ENCODE assay signal across 22 cellular contexts in the genomic region with DNA sequence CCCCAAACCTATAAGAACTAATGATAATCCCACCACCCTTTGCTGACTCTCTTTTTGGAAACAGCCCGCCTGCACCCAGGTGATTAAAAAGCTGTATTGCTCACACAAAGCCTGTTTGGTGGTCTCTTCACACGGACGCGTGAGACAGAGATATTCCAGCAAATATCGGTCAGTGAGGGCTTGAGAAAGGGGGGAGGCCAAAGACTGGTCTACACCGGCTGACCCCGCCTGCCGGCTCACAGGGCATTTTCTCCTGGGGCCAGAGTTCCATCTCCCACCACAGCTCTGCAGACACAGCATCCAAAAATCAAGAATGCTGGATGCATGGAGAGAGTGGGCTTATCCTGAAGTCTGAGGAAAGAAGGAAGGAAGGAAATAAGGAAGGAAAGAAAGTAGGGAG.
DNase-seq lines count a peak whose midpoint lies in the region; ATAC-seq and TF ChIP-seq lines count a peak whose summit lies in the region.
"Had no signal": no experiment of that assay in that cellular context is flagged by ENCODE, and none has a peak within 500 bp of the region (broad histone marks: within the 10 kb centered on the region; RNA-seq: fewer than 3 reads in every experiment).

No MANE protein-coding gene starts in this region.

- H3K9me3 ChIP-seq in right atrium auricular region: no peaks in the 10 kb centered on the region
- H3K9me3 ChIP-seq: A549, BE2C, BLaER1 had no signal

- no peaks in the 10 kb centered on the region for H3K36me3 ChIP-seq in right atrium auricular region
- H3K36me3 ChIP-seq: BE2C, BLaER1 had no signal

- H3K27me3 ChIP-seq in right atrium auricular region: no peaks in the 10 kb centered on the region
- H3K27me3 ChIP-seq: BE2C, BLaER1 had no signal

- no peak for TF ChIP-seq CTCF in right atrium auricular region (IDR thresholded peaks at IDR 0.05)

- ATAC-seq in GM19035 (IDR thresholded peaks at IDR 0.05; ENCODE audit: unreplicated experiment): no peak
- ATAC-seq: GM12878 had no signal

- H3K27ac ChIP-seq in right atrium auricular region: no peak overlapping the region
- H3K27ac ChIP-seq: 22Rv1, A549, BLaER1 had no signal

- DNase-seq in cardiac septum (ENCODE audit: low spot score) (peak; percentile 26), right atrium auricular region (ENCODE audit: low spot score) (no peak), islet precursor cell (peak; percentile 38), AG08395 (ENCODE audit: low spot score) (no peak)
- DNase-seq: BE2C; C1 segment of cervical spinal cord; CD4-positive, alpha-beta memory T cell; CD4-positive, CD25-positive, alpha-beta regulatory T cell; CD8-positive, alpha-beta memory T cell; COR-L47; DMS 273 treated with DMSO at 0.1 percent for 48 hours; DMS153; DMS53; DMS79; DND-41; EL; GDM1 had no signal

- no peak overlapping the region for H3K4me3 ChIP-seq in right atrium auricular region
- H3K4me3 ChIP-seq: A549, BLaER1, GM12878 had no signal

- intact Hi-C loops in cardiac septum (cut with DNase I): no loop called here

- H3K4me1 ChIP-seq in right atrium auricular region: no peaks in the 10 kb centered on the region
- H3K4me1 ChIP-seq: A549, BE2C had no signal

Comparison
In these comparisons a context has a peak if more than half of its experiments do, and no peak if none do; other contexts are left out.
1. DNase-seq: peak in cardiac septum (single experiment) and islet precursor cell (single experiment); none in right atrium auricular region (single experiment) and AG08395 (single experiment).